ENCODE assay signal across 12 cellular contexts in genomic region chr17:77830816-77831490, GRCh38.
DNase-seq lines count a peak whose midpoint lies in the region; ATAC-seq lines count a peak whose summit lies in the region.
"Had no signal": no experiment of that assay in that cellular context is flagged by ENCODE, and none has a peak within 500 bp of the region (broad histone marks: within the 10 kb centered on the region; RNA-seq: fewer than 3 reads in every experiment).

No MANE protein-coding gene starts in this region.

- H3K4me1 ChIP-seq in ectodermal cell (ENCODE audit: control insufficient read depth, insufficient read depth, low read length) (peaks cover 32% of the 10 kb centered on the region), neuronal stem cell (ENCODE audit: control insufficient read depth in 2 of 2, insufficient read depth in 1 of 2, low read depth in 1 of 2, low read length in 2 of 2) (peaks cover 32 to 48% of the 10 kb centered on the region in 2 donors), urinary bladder (ENCODE audit: insufficient read depth) (no peaks in the 10 kb centered on the region)

- peak overlapping the region; percentile 74 for H3K23ac ChIP-seq in neuronal stem cell (ENCODE audit: low read depth, low read length, poor library complexity)

- H4K91ac ChIP-seq in neuronal stem cell (ENCODE audit: low read depth, low read length, poor library complexity): peak overlapping the region; percentile 77

- H3K9me3 Mint-ChIP-seq in activated naive CD4-positive, alpha-beta T cell treated with anti-CD3 and anti-CD28 coated beads for 36 hours: no peaks in the 10 kb centered on the region
- H3K9me3 Mint-ChIP-seq in stimulated activated naive CD8-positive, alpha-beta T cell treated with anti-CD3 and anti-CD28 coated beads, Interleukin-15, amount 100 ng/mL, for 72 hours: no peaks in the 10 kb centered on the region
- no peaks in the 10 kb centered on the region for H3K9me3 Mint-ChIP-seq in naive thymus-derived CD8-positive, alpha-beta T cell
- H3K9me3 Mint-ChIP-seq: activated CD4-positive, alpha-beta T cell treated with anti-CD3 and anti-CD28 coated beads, Interleukin-2, amount 10 ng/mL, durations not matched to agents 24 days and 14 days had no signal

- WGBS in ectodermal cell, 2 experiments: 78 to 86% methylated on average over 17 of the region's 17 CpGs
- WGBS in neuronal stem cell (ENCODE audit: extremely low coverage in 2 of 2, insufficient read length in 2 of 2, insufficient replicate concordance in 1 of 2), 2 donors: no CpG with 5 or more reads among the region's 17 CpGs
- 78% methylated on average over 17 of the region's 17 CpGs for WGBS in urinary bladder

- H3K4me2 ChIP-seq in neuronal stem cell (ENCODE audit: insufficient read depth, low read length, poor library complexity, severe bottlenecking): no peak overlapping the region

- H3K18ac ChIP-seq in neuronal stem cell (ENCODE audit: low read length): peak overlapping the region; percentile 94

- peak overlapping the region; percentile 95 for H2BK12ac ChIP-seq in neuronal stem cell (ENCODE audit: low read length)

- H3K79me1 ChIP-seq in neuronal stem cell (ENCODE audit: low read depth, low read length): peaks cover 1% of the 10 kb centered on the region

- H2BK15ac ChIP-seq in neuronal stem cell (ENCODE audit: low read length): peak overlapping the region; percentile 71

- peaks cover 1% of the 10 kb centered on the region for H3K27me3 Mint-ChIP-seq in activated naive CD4-positive, alpha-beta T cell treated with anti-CD3 and anti-CD28 coated beads for 36 hours (ENCODE audit: low read depth)
- H3K27me3 Mint-ChIP-seq in stimulated activated naive CD8-positive, alpha-beta T cell treated with anti-CD3 and anti-CD28 coated beads, Interleukin-15, amount 100 ng/mL, for 72 hours: peaks cover 9% of the 10 kb centered on the region
- H3K27me3 Mint-ChIP-seq in naive thymus-derived CD8-positive, alpha-beta T cell: peaks cover 0 to 10% (median 0%) of the 10 kb centered on the region in 5 donors

- peak overlapping the region; percentile 97 for H3K14ac ChIP-seq in neuronal stem cell (ENCODE audit: low read length)

- H2AK5ac ChIP-seq in neuronal stem cell (ENCODE audit: low read depth, low read length): peak overlapping the region; percentile 92

- no peaks in the 10 kb centered on the region for H3K9me3 ChIP-seq in ectodermal cell (ENCODE audit: control insufficient read depth, low read length)
- peaks cover 0 to 4% of the 10 kb centered on the region in 2 donors for H3K9me3 ChIP-seq in neuronal stem cell (replicated peaks in 1 of 2; ENCODE audit: control insufficient read depth in 2 of 2, insufficient read depth in 1 of 2, low read depth in 1 of 2, low read length in 2 of 2)

- H3K4ac ChIP-seq in neuronal stem cell (ENCODE audit: low read length): no peak overlapping the region

- no peak overlapping the region for H2BK5ac ChIP-seq in neuronal stem cell (ENCODE audit: low read length)

- H3K36me3 ChIP-seq in ectodermal cell (ENCODE audit: control insufficient read depth, insufficient read depth, low read length) (no peaks in the 10 kb centered on the region), neuronal stem cell (replicated peaks in 1 of 2; ENCODE audit: control insufficient read depth in 2 of 2, insufficient read depth in 2 of 2, low read length in 2 of 2) (no peaks in the 10 kb centered on the region), urinary bladder (ENCODE audit: insufficient read depth) (no peaks in the 10 kb centered on the region)

- peak overlapping the region; percentile 98 for H4K8ac ChIP-seq in neuronal stem cell (ENCODE audit: low read depth, low read length)

- no peak overlapping the region for H3K4me3 Mint-ChIP-seq in activated naive CD4-positive, alpha-beta T cell treated with anti-CD3 and anti-CD28 coated beads for 36 hours
- H3K4me3 Mint-ChIP-seq in stimulated activated naive CD8-positive, alpha-beta T cell treated with anti-CD3 and anti-CD28 coated beads, Interleukin-15, amount 100 ng/mL, for 72 hours: no peak overlapping the region
- no peak overlapping the region for H3K4me3 Mint-ChIP-seq in naive thymus-derived CD8-positive, alpha-beta T cell
- H3K4me3 Mint-ChIP-seq: activated CD4-positive, alpha-beta T cell treated with anti-CD3 and anti-CD28 coated beads, Interleukin-2, amount 10 ng/mL, durations not matched to agents 24 days and 14 days had no signal

- POLR2A ChIA-PET in naive thymus-derived CD8-positive, alpha-beta T cell (lab: Charles Lee): interaction anchor here (0.8 kb wide), 1 partner anchor 126 kb away, joined by 3 read pairs; no protein-coding TSS in a partner anchor

- peaks cover 36% of the 10 kb centered on the region for H3K4me1 Mint-ChIP-seq in activated naive CD4-positive, alpha-beta T cell treated with anti-CD3 and anti-CD28 coated beads for 36 hours (ENCODE audit: low read depth)
- peaks cover 35% of the 10 kb centered on the region for H3K4me1 Mint-ChIP-seq in stimulated activated naive CD8-positive, alpha-beta T cell treated with anti-CD3 and anti-CD28 coated beads, Interleukin-15, amount 100 ng/mL, for 72 hours
- H3K4me1 Mint-ChIP-seq in naive thymus-derived CD8-positive, alpha-beta T cell: peaks cover 17 to 39% (median 30%) of the 10 kb centered on the region in 4 donors

- intact Hi-C loops in activated naive CD4-positive, alpha-beta T cell treated with anti-CD3 and anti-CD28 coated beads for 36 hours (cut with micrococcal nuclease): no loop called here

- no peaks in the 10 kb centered on the region for H3K27me3 ChIP-seq in ectodermal cell (ENCODE audit: control insufficient read depth, insufficient read depth, low read length, poor library complexity, severe bottlenecking)
- H3K27me3 ChIP-seq in neuronal stem cell (ENCODE audit: control insufficient read depth in 3 of 3, insufficient read depth in 3 of 3, low read depth in 1 of 3, low read length in 3 of 3): no peaks in the 10 kb centered on the region

- H3K27ac ChIP-seq in ectodermal cell (ENCODE audit: insufficient read depth, low read depth, low read length, poor library complexity, severe bottlenecking) (peak overlapping the region; percentile 65), neuronal stem cell (replicated peaks; ENCODE audit: low read length) (peak overlapping the region; percentile 29), urinary bladder (ENCODE audit: low read depth) (peak overlapping the region; percentile 83)
- H3K27ac ChIP-seq: SK-N-MC had no signal

- H3K4me3 ChIP-seq in ectodermal cell (ENCODE audit: insufficient read depth, low read depth, low read length): no peak overlapping the region
- H3K4me3 ChIP-seq in neuronal stem cell (ENCODE audit: low read length in 2 of 2): no peak overlapping the region
- H3K4me3 ChIP-seq in urinary bladder (ENCODE audit: low read depth, low read length): no peak overlapping the region
- H3K4me3 ChIP-seq: SK-N-MC had no signal

- H2BK120ac ChIP-seq in neuronal stem cell (ENCODE audit: low read depth, low read length): peak overlapping the region; percentile 85

- CTCF ChIA-PET in activated naive CD4-positive, alpha-beta T cell treated with anti-CD3 and anti-CD28 coated beads for 36 hours (lab: Charles Lee): no interaction called here

- DNase-seq in activated naive CD4-positive, alpha-beta T cell treated with anti-CD3 and anti-CD28 coated beads for 36 hours: peak; percentile 4
- no peak for DNase-seq in activated naive CD4-positive, alpha-beta T cell treated with Interleukin-2 at 50 U/mL for 16 hours
- DNase-seq in neuronal stem cell (ENCODE audit: low spot score) (no peak), DMS153 (lab: John Stamatoyannopoulos, UW) (no peak)
- DNase-seq in stimulated activated naive CD8-positive, alpha-beta T cell treated with anti-CD3 and anti-CD28 coated beads, Interleukin-15, amount 100 ng/mL, for 72 hours: no peak
- no peak for DNase-seq in naive thymus-derived CD8-positive, alpha-beta T cell
- DNase-seq: activated CD4-positive, alpha-beta T cell treated with anti-CD3 and anti-CD28 coated beads, Interleukin-2, amount 10 ng/mL, durations not matched to agents 24 days and 14 days; activated naive CD4-positive, alpha-beta T cell; NCI-H526 treated with DMSO at 0.1 percent for 48 hours had no signal

- peak overlapping the region; percentile 88 for H2AFZ ChIP-seq in neuronal stem cell (ENCODE audit: low read length)

- H3K9ac ChIP-seq in neuronal stem cell (ENCODE audit: low read depth, low read length, poor library complexity): no peak overlapping the region

- no peaks in the 10 kb centered on the region for H3K36me3 Mint-ChIP-seq in activated naive CD4-positive, alpha-beta T cell treated with anti-CD3 and anti-CD28 coated beads for 36 hours (ENCODE audit: low read depth)
- H3K36me3 Mint-ChIP-seq in naive thymus-derived CD8-positive, alpha-beta T cell: no peaks in the 10 kb centered on the region

- no peak for ATAC-seq in stimulated activated naive CD8-positive, alpha-beta T cell treated with anti-CD3 and anti-CD28 coated beads, Interleukin-15, amount 100 ng/mL, for 72 hours
- ATAC-seq in naive thymus-derived CD8-positive, alpha-beta T cell: no peak

- no peak overlapping the region for H3K27ac Mint-ChIP-seq in activated naive CD4-positive, alpha-beta T cell treated with anti-CD3 and anti-CD28 coated beads for 36 hours
- H3K27ac Mint-ChIP-seq in stimulated activated naive CD8-positive, alpha-beta T cell treated with anti-CD3 and anti-CD28 coated beads, Interleukin-15, amount 100 ng/mL, for 72 hours: no peak overlapping the region
- H3K27ac Mint-ChIP-seq in naive thymus-derived CD8-positive, alpha-beta T cell: peak overlapping the region in 1 of 10 donors; percentile 47
- H3K27ac Mint-ChIP-seq: activated CD4-positive, alpha-beta T cell treated with anti-CD3 and anti-CD28 coated beads, Interleukin-2, amount 10 ng/mL, durations not matched to agents 24 days and 14 days had no signal

Comparison
In these comparisons a context has a peak if more than half of its experiments do, and no peak if none do; other contexts are left out.
1. H3K27ac ChIP-seq: peak in every context shown above with its lines; median percentile 83 in urinary bladder; 65 in ectodermal cell; 29 in neuronal stem cell.